12 cellular contexts compared by ENCODE assay signal in genomic region chr6:97524846-97525245, GRCh38.
DNase-seq lines count a peak whose midpoint lies in the region; ATAC-seq and TF ChIP-seq lines count a peak whose summit lies in the region.
"Had no signal": no experiment of that assay in that cellular context is flagged by ENCODE, and none has a peak within 500 bp of the region (broad histone marks: within the 10 kb centered on the region; RNA-seq: fewer than 3 reads in every experiment).

No MANE protein-coding gene starts in this region.

- no peaks in the 10 kb centered on the region for H3K27me3 ChIP-seq in breast epithelium
- no peaks in the 10 kb centered on the region for H3K27me3 ChIP-seq in NT2/D1 (ENCODE audit: insufficient read depth, insufficient read length)
- H3K27me3 ChIP-seq in hepatocyte = no peaks in the 10 kb centered on the region

- H3K36me3 Mint-ChIP-seq in MCF 10A (ENCODE audit: insufficient read depth, unreplicated experiment) (no peaks in the 10 kb centered on the region), chondrocyte (ENCODE audit: low read depth) (no peaks in the 10 kb centered on the region)

- H2AFZ ChIP-seq in hepatocyte = no peak overlapping the region

- no peaks in the 10 kb centered on the region for H3K9me3 Mint-ChIP-seq in MCF 10A (ENCODE audit: unreplicated experiment)
- peaks cover 1% of the 10 kb centered on the region for H3K9me3 Mint-ChIP-seq in chondrocyte (ENCODE audit: low read depth)

- no peaks in the 10 kb centered on the region for H3K9me2 ChIP-seq in hepatocyte (replicated peaks; ENCODE audit: insufficient read depth)

- H3K36me3 ChIP-seq in breast epithelium (no peaks in the 10 kb centered on the region), NT2/D1 (ENCODE audit: insufficient read depth, insufficient read length, low read length) (no peaks in the 10 kb centered on the region), hepatocyte (replicated peaks; ENCODE audit: insufficient read depth, low read depth) (no peaks in the 10 kb centered on the region)
- H3K36me3 ChIP-seq: lower lobe of right lung had no signal

- BruUV-seq in MCF 10A (replicated peaks; lab: Mats Ljungman, UMichigan) = no TSS peak

- intact Hi-C loops in MCF 10A (cut with micrococcal nuclease) = no loop called here
- intact Hi-C loops in breast epithelium (cut with DNase I; ENCODE audit: low total_unique reads) = no loop called here

- H3K4me3 ChIP-seq in breast epithelium (no peak overlapping the region), NT2/D1 (ENCODE audit: insufficient read length, low read depth) (no peak overlapping the region), hepatocyte (no peak overlapping the region)
- H3K4me3 ChIP-seq: lower lobe of right lung had no signal

- CTCF ChIA-PET in MCF 10A (lab: Yijun Ruan, JAX) = interaction anchor here (1.0 to 1.1 kb wide), 2 partner anchors 11 to 27 kb away, joined by 3 read pairs; no protein-coding TSS in a partner anchor

- H3K9me3 ChIP-seq in breast epithelium (no peaks in the 10 kb centered on the region), NT2/D1 (ENCODE audit: insufficient read depth, low read length) (no peaks in the 10 kb centered on the region), hepatocyte (ENCODE audit: low read depth) (no peaks in the 10 kb centered on the region)

- no peak overlapping the region for H3K27ac ChIP-seq in breast epithelium
- H3K27ac ChIP-seq in hepatocyte = no peak overlapping the region
- H3K27ac ChIP-seq: lower lobe of right lung had no signal

- 12% methylated on average over 4 of the region's 4 CpGs for whole genome bisulfite sequencing in hepatocyte (ENCODE audit: low lambda C conversion rate, missing lambda C conversion rate)

- TF ChIP-seq CTCF in MCF 10A (IDR thresholded peaks at IDR 0.05; ENCODE audit: unreplicated experiment) (no peak), breast epithelium (IDR thresholded peaks at IDR 0.05) (no peak), chondrocyte (IDR thresholded peaks at IDR 0.05) (no peak), hepatocyte (IDR thresholded peaks at IDR 0.05; ENCODE audit: poor library complexity) (no peak)

- POLR2A ChIA-PET in MCF 10A (lab: Yijun Ruan, JAX) = interaction anchor here (0.6 kb wide), 1 partner anchor 367 kb away, joined by 3 read pairs; no protein-coding TSS in a partner anchor

- no peaks in the 10 kb centered on the region for H4K20me1 ChIP-seq in hepatocyte (ENCODE audit: insufficient read depth, poor library complexity, severe bottlenecking)

- H3K79me2 ChIP-seq in hepatocyte = no peaks in the 10 kb centered on the region

- no peak overlapping the region for H3K4me3 Mint-ChIP-seq in MCF 10A (ENCODE audit: unreplicated experiment)
- no peak overlapping the region for H3K4me3 Mint-ChIP-seq in chondrocyte (ENCODE audit: unreplicated experiment)

- ATAC-seq in GM19455 (IDR thresholded peaks at IDR 0.05; ENCODE audit: unreplicated experiment) = no peak
- ATAC-seq: lower lobe of right lung had no signal

- H3K4me1 Mint-ChIP-seq in MCF 10A (ENCODE audit: insufficient read depth, unreplicated experiment) (no peaks in the 10 kb centered on the region), chondrocyte (ENCODE audit: low read depth) (no peaks in the 10 kb centered on the region)

- H3K9ac ChIP-seq in NT2/D1 (ENCODE audit: insufficient read length, low read depth) = no peak overlapping the region

- DNase-seq in MCF 10A (ENCODE audit: unreplicated experiment) = peak; percentile 32
- DNase-seq in breast epithelium (ENCODE audit: low spot score in 2 of 2) = no peak
- DNase-seq in NT2/D1 (ENCODE audit: low read depth, low spot score) = peak; percentile 39
- DNase-seq in iPS DF 19.7 (ENCODE audit: low read depth, low spot score) = peak; percentile 70
- no peak for DNase-seq in chondrocyte (ENCODE audit: low spot score)
- DNase-seq in NK-92 treated with Interleukin-12 subunit alpha and Interleukin-12 subunit beta, amount 100 ng/mL, for 24 hours (lab: John Stamatoyannopoulos, UW) = no peak
- DNase-seq in hepatocyte (ENCODE audit: low spot score) = no peak
- DNase-seq: ACHN, GDM1, lower lobe of right lung, SHP77 had no signal

- no peak for TF ChIP-seq POLR2A in breast epithelium (IDR thresholded peaks at IDR 0.05)

- H3K27me3 Mint-ChIP-seq in MCF 10A (ENCODE audit: insufficient read depth, unreplicated experiment) = peaks cover 74% of the 10 kb centered on the region
- peaks cover 19% of the 10 kb centered on the region for H3K27me3 Mint-ChIP-seq in chondrocyte (ENCODE audit: low read depth)

- H3K27ac Mint-ChIP-seq in MCF 10A (ENCODE audit: low read depth, unreplicated experiment) = no peak overlapping the region
- H3K27ac Mint-ChIP-seq in chondrocyte (ENCODE audit: unreplicated experiment) = no peak overlapping the region

- H3K4me2 ChIP-seq in hepatocyte = no peak overlapping the region

- H3K4me1 ChIP-seq in breast epithelium = no peaks in the 10 kb centered on the region
- H3K4me1 ChIP-seq in NT2/D1 (ENCODE audit: insufficient read depth, insufficient read length) = no peaks in the 10 kb centered on the region
- no peaks in the 10 kb centered on the region for H3K4me1 ChIP-seq in hepatocyte (ENCODE audit: insufficient read depth)
- H3K4me1 ChIP-seq: lower lobe of right lung had no signal

Comparison
In these comparisons a context has a peak if more than half of its experiments do, and no peak if none do; other contexts are left out.
1. DNase-seq: peak in MCF 10A (single experiment), NT2/D1 (single experiment) and iPS DF 19.7 (single experiment); none in breast epithelium (0 of 2), chondrocyte (single experiment), NK-92 treated with Interleukin-12 subunit alpha and Interleukin-12 subunit beta, amount 100 ng/mL, for 24 hours (single experiment) and hepatocyte (single experiment).